ENCODE assay signal across 8 cellular contexts in genomic region chr1:112704511-112704907, GRCh38. TPM values are rescaled to one million over a fixed set of nuclear protein-coding genes. Genes with fewer than 3 reads are reported as not detected.
DNase-seq lines count a peak whose midpoint lies in the region; ATAC-seq, FAIRE-seq and TF ChIP-seq lines count a peak whose summit lies in the region.

No MANE protein-coding gene starts in this region.

- peaks cover 21% of the 10 kb centered on the region for H3K27me3 Mint-ChIP-seq in activated CD4-positive, alpha-beta T cell treated with anti-CD3 and anti-CD28 coated beads, Interleukin-2, amount 10 ng/mL, durations not matched to agents 7 days and 5 days
- peaks cover 18% of the 10 kb centered on the region for H3K27me3 Mint-ChIP-seq in activated naive CD8-positive, alpha-beta T cell treated with anti-CD3 and anti-CD28 coated beads, Interleukin-2, amount 10 ng/mL, durations not matched to agents 7 days and 5 days

- no peaks in the 10 kb centered on the region for H3K9me3 Mint-ChIP-seq in activated CD4-positive, alpha-beta T cell treated with anti-CD3 and anti-CD28 coated beads, Interleukin-2, amount 10 ng/mL, durations not matched to agents 7 days and 5 days
- H3K9me3 Mint-ChIP-seq in activated naive CD8-positive, alpha-beta T cell treated with anti-CD3 and anti-CD28 coated beads, Interleukin-2, amount 10 ng/mL, durations not matched to agents 7 days and 5 days, result no peaks in the 10 kb centered on the region

- TF ChIP-seq CTCF in kidney (IDR thresholded peaks at IDR 0.05; ENCODE audit: borderline replicate concordance, extremely low read depth, insufficient read depth), result no peak

- H3K27ac ChIP-seq in kidney (ENCODE audit: low read depth in 2 of 2, low read length in 2 of 2) (peak overlapping the region; percentile 74 to 96), subcutaneous abdominal adipose tissue (ENCODE audit: low read depth, low read length) (peak overlapping the region; percentile 91)

- H3K27ac Mint-ChIP-seq in activated CD4-positive, alpha-beta T cell treated with anti-CD3 and anti-CD28 coated beads, Interleukin-2, amount 10 ng/mL, durations not matched to agents 7 days and 5 days, result peak overlapping the region; percentile 87
- peak overlapping the region; percentile 89 for H3K27ac Mint-ChIP-seq in activated naive CD8-positive, alpha-beta T cell treated with anti-CD3 and anti-CD28 coated beads, Interleukin-2, amount 10 ng/mL, durations not matched to agents 7 days and 5 days

- H3K4me3 ChIP-seq in kidney (ENCODE audit: low read length in 2 of 2) (peak overlapping the region; percentile 5 to 84), subcutaneous abdominal adipose tissue (ENCODE audit: low read depth in 1 of 5, low read length in 5 of 5) (peak overlapping the region in 4 of 5 donors; percentile 79 to 89 (median 82))

- no peaks in the 10 kb centered on the region for H3K9me3 ChIP-seq in kidney (ENCODE audit: control insufficient read depth in 1 of 2, low read length in 2 of 2)
- H3K9me3 ChIP-seq in subcutaneous abdominal adipose tissue (ENCODE audit: control insufficient read depth in 5 of 5, low read length in 5 of 5), result no peaks in the 10 kb centered on the region

- H3K4me1 ChIP-seq in kidney (ENCODE audit: control insufficient read depth in 1 of 2, insufficient read depth in 1 of 2, low read depth in 1 of 2, low read length in 2 of 2), result peaks cover 47 to 61% of the 10 kb centered on the region in 2 donors
- peaks cover 19 to 79% (median 71%) of the 10 kb centered on the region in 5 donors for H3K4me1 ChIP-seq in subcutaneous abdominal adipose tissue (ENCODE audit: control insufficient read depth in 5 of 5, insufficient read depth in 5 of 5, low read length in 5 of 5)

- CTCF ChIA-PET in activated CD4-positive, alpha-beta T cell treated with anti-CD3 and anti-CD28 coated beads, Interleukin-2, amount 10 ng/mL, durations not matched to agents 7 days and 5 days (lab: Charles Lee), result interaction anchor here (0.8 to 4.2 kb wide), 4 partner anchors 13 to 314 kb away, joined by 3 to 45 read pairs (median 4); partner anchors contain the start of gene PPM1J

- intact Hi-C loops in kidney (cut with DNase I), result no loop called here

- H3K9ac ChIP-seq in kidney (ENCODE audit: low read length in 2 of 2) (peak overlapping the region; percentile 2 to 77), subcutaneous abdominal adipose tissue (ENCODE audit: low read length in 5 of 5) (peak overlapping the region in 4 of 5 donors; percentile 22 to 96 (median 68))

- peaks cover 0 to 3% (median 0%) of the 10 kb centered on the region in 5 donors for H3K27me3 ChIP-seq in subcutaneous abdominal adipose tissue (ENCODE audit: control insufficient read depth in 5 of 5, insufficient read depth in 4 of 5, low read length in 5 of 5)

- DNase-seq in activated CD4-positive, alpha-beta T cell treated with anti-CD3 and anti-CD28 coated beads, Interleukin-2, amount 10 ng/mL, durations not matched to agents 7 days and 5 days, result no peak
- DNase-seq in activated CD4-positive, alpha-beta T cell treated with anti-CD3 and anti-CD28 coated beads, Interleukin-2, amount 50 U/mL, for 1 hour, result no peak
- no peak for DNase-seq in activated naive CD8-positive, alpha-beta T cell treated with anti-CD3 and anti-CD28 coated beads, Interleukin-2, amount 10 ng/mL, durations not matched to agents 7 days and 5 days
- DNase-seq in kidney, result no peak

- no peak for ATAC-seq in activated naive CD8-positive, alpha-beta T cell treated with anti-CD3 and anti-CD28 coated beads, Interleukin-2, amount 10 ng/mL, durations not matched to agents 7 days and 5 days (ENCODE audit: low read depth)
- ATAC-seq in HG02884 (IDR thresholded peaks at IDR 0.05; ENCODE audit: unreplicated experiment) (no peak), HG02763 (IDR thresholded peaks at IDR 0.05; ENCODE audit: unreplicated experiment) (no peak), GM21737 (IDR thresholded peaks at IDR 0.05; ENCODE audit: unreplicated experiment) (no peak)

- peaks cover 71% of the 10 kb centered on the region for H3K4me1 Mint-ChIP-seq in activated CD4-positive, alpha-beta T cell treated with anti-CD3 and anti-CD28 coated beads, Interleukin-2, amount 10 ng/mL, durations not matched to agents 7 days and 5 days
- peaks cover 52% of the 10 kb centered on the region for H3K4me1 Mint-ChIP-seq in activated naive CD8-positive, alpha-beta T cell treated with anti-CD3 and anti-CD28 coated beads, Interleukin-2, amount 10 ng/mL, durations not matched to agents 7 days and 5 days

- POLR2A ChIA-PET in activated CD4-positive, alpha-beta T cell treated with anti-CD3 and anti-CD28 coated beads, Interleukin-2, amount 10 ng/mL, durations not matched to agents 7 days and 5 days (lab: Charles Lee), result interaction anchor here (1.6 kb wide), 1 partner anchor 30 kb away, joined by 5 read pairs; the partner anchor contains the start of gene MOV10
- POLR2A ChIA-PET in activated naive CD8-positive, alpha-beta T cell treated with anti-CD3 and anti-CD28 coated beads, Interleukin-2, amount 10 ng/mL, durations not matched to agents 7 days and 5 days (lab: Charles Lee), result interaction anchor here (0.6 to 4.2 kb wide), 9 partner anchors 10 to 314 kb away, joined by 3 to 35 read pairs (median 7); partner anchors contain the start of genes CAPZA1, MOV10, PPM1J and ST7L

- H3K4me3 Mint-ChIP-seq in activated CD4-positive, alpha-beta T cell treated with anti-CD3 and anti-CD28 coated beads, Interleukin-2, amount 10 ng/mL, durations not matched to agents 7 days and 5 days, result peak overlapping the region; percentile 71
- H3K4me3 Mint-ChIP-seq in activated naive CD8-positive, alpha-beta T cell treated with anti-CD3 and anti-CD28 coated beads, Interleukin-2, amount 10 ng/mL, durations not matched to agents 7 days and 5 days, result peak overlapping the region; percentile 84

- H3K36me3 ChIP-seq in kidney (ENCODE audit: control insufficient read depth in 1 of 2, insufficient read depth in 2 of 2, low read length in 2 of 2), result peaks cover 6 to 29% of the 10 kb centered on the region in 2 donors
- peaks cover 0 to 42% (median 29%) of the 10 kb centered on the region in 5 donors for H3K36me3 ChIP-seq in subcutaneous abdominal adipose tissue (ENCODE audit: control insufficient read depth in 5 of 5, insufficient read depth in 5 of 5, low read length in 5 of 5)

- H3K36me3 Mint-ChIP-seq in activated CD4-positive, alpha-beta T cell treated with anti-CD3 and anti-CD28 coated beads, Interleukin-2, amount 10 ng/mL, durations not matched to agents 7 days and 5 days (ENCODE audit: low read depth), result peaks cover 24% of the 10 kb centered on the region
- H3K36me3 Mint-ChIP-seq in activated naive CD8-positive, alpha-beta T cell treated with anti-CD3 and anti-CD28 coated beads, Interleukin-2, amount 10 ng/mL, durations not matched to agents 7 days and 5 days, result peaks cover 8% of the 10 kb centered on the region

- FAIRE-seq in kidney (lab: Jason Lieb, UNC), result no peak

RNA-seq across cellular contexts. Expression of gene RHOC, which starts 2.4 kb away (rescaled TPM):
- 10 to 100 TPM; 53.7 to 56.8 TPM for total RNA-seq in activated CD4-positive, alpha-beta T cell treated with anti-CD3 and anti-CD28 coated beads, Interleukin-2, amount 10 ng/mL, durations not matched to agents 7 days and 5 days
- 10 to 100 TPM; 81.2 to 85.5 TPM for total RNA-seq in activated naive CD8-positive, alpha-beta T cell treated with anti-CD3 and anti-CD28 coated beads, Interleukin-2, amount 10 ng/mL, durations not matched to agents 7 days and 5 days
- total RNA-seq in kidney, result 270 TPM
- 501 TPM for polyA plus RNA-seq in kidney (ENCODE audit: insufficient read depth, low read depth, low replicate concordance)

RNA-seq across cellular contexts. Expression of gene PPM1J, which starts 10.6 kb away (rescaled TPM):
- not detected for total RNA-seq in activated CD4-positive, alpha-beta T cell treated with anti-CD3 and anti-CD28 coated beads, Interleukin-2, amount 10 ng/mL, durations not matched to agents 7 days and 5 days
- under 1 TPM in 1 of 2 experiments, not detected in 1; 0.25 TPM for total RNA-seq in activated naive CD8-positive, alpha-beta T cell treated with anti-CD3 and anti-CD28 coated beads, Interleukin-2, amount 10 ng/mL, durations not matched to agents 7 days and 5 days
- 2.0 TPM for total RNA-seq in kidney
- polyA plus RNA-seq in kidney (ENCODE audit: insufficient read depth, low read depth, low replicate concordance), result 3.4 TPM

RNA-seq across cellular contexts. Expression of gene MOV10, which starts 30.1 kb away (rescaled TPM):
- 100 to 1,000 TPM; 118 to 126 TPM for total RNA-seq in activated CD4-positive, alpha-beta T cell treated with anti-CD3 and anti-CD28 coated beads, Interleukin-2, amount 10 ng/mL, durations not matched to agents 7 days and 5 days
- total RNA-seq in activated naive CD8-positive, alpha-beta T cell treated with anti-CD3 and anti-CD28 coated beads, Interleukin-2, amount 10 ng/mL, durations not matched to agents 7 days and 5 days, result 100 to 1,000 TPM; 124 to 130 TPM
- 62.5 TPM for total RNA-seq in kidney
- 60.6 TPM for polyA plus RNA-seq in kidney (ENCODE audit: insufficient read depth, low read depth, low replicate concordance)
